In genomic region chr10:21100190-21100589, GRCh38 we compare ENCODE assay signal across 19 cellular contexts.
DNase-seq lines count a peak whose midpoint lies in the region; ATAC-seq and TF ChIP-seq lines count a peak whose summit lies in the region.
"Had no signal": no experiment of that assay in that cellular context is flagged by ENCODE, and none has a peak within 500 bp of the region (broad histone marks: within the 10 kb centered on the region; RNA-seq: fewer than 3 reads in every experiment).

No MANE protein-coding gene starts in this region.

- no peak overlapping the region for H3K4me2 ChIP-seq in smooth muscle cell

- H3K4me3 ChIP-seq in fibroblast of pulmonary artery (replicated peaks; ENCODE audit: low read depth, low read length) (no peak overlapping the region), smooth muscle cell (no peak overlapping the region), ascending aorta (no peak overlapping the region)
- H3K4me3 ChIP-seq: esophagus muscularis mucosa, heart left ventricle, sigmoid colon, thoracic aorta had no signal

- H3K36me3 ChIP-seq in smooth muscle cell (ENCODE audit: low read depth): no peaks in the 10 kb centered on the region
- H3K36me3 ChIP-seq in ascending aorta: no peaks in the 10 kb centered on the region
- H3K36me3 ChIP-seq: esophagus muscularis mucosa, heart left ventricle, sigmoid colon, thoracic aorta, WERI-Rb-1 had no signal

- H3K27me3 ChIP-seq in smooth muscle cell (ENCODE audit: low read depth): no peaks in the 10 kb centered on the region
- H3K27me3 ChIP-seq in ascending aorta: no peaks in the 10 kb centered on the region
- H3K27me3 ChIP-seq: esophagus muscularis mucosa, heart left ventricle, sigmoid colon had no signal

- TF ChIP-seq CTCF in fibroblast of pulmonary artery (IDR thresholded peaks at IDR 0.05; ENCODE audit: low read length, missing control alignments) (no peak), smooth muscle cell (IDR thresholded peaks at IDR 0.05; ENCODE audit: borderline replicate concordance, insufficient read depth, poor library complexity, severe bottlenecking) (no peak), ascending aorta (IDR thresholded peaks at IDR 0.05) (no peak)

- H3K9ac ChIP-seq in smooth muscle cell (ENCODE audit: low read depth): peak overlapping the region; percentile 22

- ATAC-seq in HG03342 (IDR thresholded peaks at IDR 0.05; ENCODE audit: unreplicated experiment): no peak
- ATAC-seq: T-cell had no signal

- no peaks in the 10 kb centered on the region for H3K9me3 ChIP-seq in smooth muscle cell (replicated peaks; ENCODE audit: low read depth)
- H3K9me3 ChIP-seq in ascending aorta: no peaks in the 10 kb centered on the region
- H3K9me3 ChIP-seq: esophagus muscularis mucosa, heart left ventricle, thoracic aorta had no signal

- no peaks in the 10 kb centered on the region for H3F3A ChIP-seq in smooth muscle cell (ENCODE audit: low read depth)

- H3K27ac ChIP-seq in smooth muscle cell (ENCODE audit: low read depth) (peak overlapping the region; percentile 44), ascending aorta (no peak overlapping the region)
- H3K27ac ChIP-seq: esophagus muscularis mucosa, RWPE1, sigmoid colon, thoracic aorta, WERI-Rb-1 had no signal

- DNase-seq in NCI-H2227 (lab: John Stamatoyannopoulos, UW; ENCODE audit: unreplicated experiment) (peak; percentile 44), astrocyte of the hippocampus (ENCODE audit: low read depth, low spot score) (peak; percentile 46), fibroblast of pulmonary artery (ENCODE audit: low read depth) (peak; percentile 49), smooth muscle cell (lab: John Stamatoyannopoulos, UW; ENCODE audit: unreplicated experiment) (no peak), ascending aorta (ENCODE audit: low spot score in 2 of 2) (no peak), NCI-H2196 treated with DMSO at 0.1 percent for 48 hours (lab: John Stamatoyannopoulos, UW; ENCODE audit: unreplicated experiment) (no peak)
- DNase-seq in activated CD4-positive, alpha-beta T cell treated with anti-CD3 and anti-CD28 coated beads for 1 hour: no peak
- DNase-seq: cortex of kidney; DND-41; heart left ventricle; NCI-H2081 treated with DMSO at 0.1 percent for 48 hours; sigmoid colon; stimulated activated CD4-positive, alpha-beta T cell treated with anti-CD3 and anti-CD28 coated beads, Interleukin-2, amount 100 ng/mL, for 48 hours; T-cell; WERI-Rb-1 had no signal

- H2AFZ ChIP-seq in smooth muscle cell (ENCODE audit: low read depth): peak overlapping the region; percentile 66

- H3K79me2 ChIP-seq in smooth muscle cell (ENCODE audit: low read depth): no peaks in the 10 kb centered on the region

- 73% methylated on average over 12 of the region's 12 CpGs for WGBS in smooth muscle cell (ENCODE audit: low lambda C conversion rate)

- H3K4me1 ChIP-seq in smooth muscle cell (ENCODE audit: low read depth) (peaks cover 22% of the 10 kb centered on the region), ascending aorta (no peaks in the 10 kb centered on the region)
- H3K4me1 ChIP-seq: esophagus muscularis mucosa, sigmoid colon had no signal

- intact Hi-C loops in ascending aorta (cut with DNase I): no loop called here

- H4K20me1 ChIP-seq in smooth muscle cell (ENCODE audit: low read depth): no peaks in the 10 kb centered on the region

Comparison
In these comparisons a context has a peak if more than half of its experiments do, and no peak if none do; other contexts are left out.
1. DNase-seq: peak in NCI-H2227 (single experiment), astrocyte of the hippocampus (single experiment) and fibroblast of pulmonary artery (single experiment); none in smooth muscle cell (single experiment), ascending aorta (0 of 2), NCI-H2196 treated with DMSO at 0.1 percent for 48 hours (single experiment) and activated CD4-positive, alpha-beta T cell treated with anti-CD3 and anti-CD28 coated beads for 1 hour (single experiment).